Comparison of ENCODE assay signal across 7 cellular contexts in genomic region chr14:35332517-35333346, GRCh38. TPM values are rescaled to one million over a fixed set of nuclear protein-coding genes. Genes with fewer than 3 reads are reported as not detected.
DNase-seq lines count a peak whose midpoint lies in the region; ATAC-seq and TF ChIP-seq lines count a peak whose summit lies in the region.

No MANE protein-coding gene starts in this region.

- H3K4me3 ChIP-seq in left lung (no peak overlapping the region), thyroid gland (replicated peaks in 1 of 3) (no peak overlapping the region)

- H3K27me3 ChIP-seq in left lung = no peaks in the 10 kb centered on the region
- H3K27me3 ChIP-seq in thyroid gland = no peaks in the 10 kb centered on the region

- H3K27me3 Mint-ChIP-seq in activated naive CD4-positive, alpha-beta T cell treated with anti-CD3 and anti-CD28 coated beads for 36 hours (ENCODE audit: low read depth) = no peaks in the 10 kb centered on the region

- intact Hi-C loops in activated naive CD4-positive, alpha-beta T cell treated with anti-CD3 and anti-CD28 coated beads for 36 hours (cut with micrococcal nuclease) = loop anchor here (1.0 kb wide), 13 partner anchors 17 to 489 kb away; partner anchors contain the start of genes NFKBIA, PRORP, PSMA6 and RALGAPA1
- intact Hi-C loops in left lung (cut with DNase I) (no loop called here), thyroid gland (cut with DNase I) (no loop called here)

- DNase-seq in NCI-H345 treated with DMSO at 0.1 percent for 48 hours (lab: John Stamatoyannopoulos, UW; ENCODE audit: unreplicated experiment) (peak; percentile 44), left lung (peak in 1 of 2 donors; percentile 49), thyroid gland (peak; percentile 68 to 69), NCI-H128 (lab: John Stamatoyannopoulos, UW; ENCODE audit: unreplicated experiment) (no peak), SKM-1 treated with dmso at 0.1 percent for 144 hours (lab: John Stamatoyannopoulos, UW; ENCODE audit: unreplicated experiment) (no peak)
- DNase-seq in activated naive CD4-positive, alpha-beta T cell treated with anti-CD3 and anti-CD28 coated beads for 36 hours = peak; percentile 89

- H3K4me1 Mint-ChIP-seq in activated naive CD4-positive, alpha-beta T cell treated with anti-CD3 and anti-CD28 coated beads for 36 hours (ENCODE audit: low read depth) = peaks cover 32% of the 10 kb centered on the region

- H3K4me3 Mint-ChIP-seq in activated naive CD4-positive, alpha-beta T cell treated with anti-CD3 and anti-CD28 coated beads for 36 hours = peak overlapping the region; percentile 37

- peak overlapping the region; percentile 14 to 85 for H3K27ac ChIP-seq in left lung
- peak overlapping the region; percentile 83 to 96 (median 93) for H3K27ac ChIP-seq in thyroid gland

- no peaks in the 10 kb centered on the region for H3K36me3 Mint-ChIP-seq in activated naive CD4-positive, alpha-beta T cell treated with anti-CD3 and anti-CD28 coated beads for 36 hours (ENCODE audit: low read depth)

- H3K9me3 ChIP-seq in left lung (no peaks in the 10 kb centered on the region), thyroid gland (no peaks in the 10 kb centered on the region)

- no peaks in the 10 kb centered on the region for H3K9me3 Mint-ChIP-seq in activated naive CD4-positive, alpha-beta T cell treated with anti-CD3 and anti-CD28 coated beads for 36 hours

- no peak for TF ChIP-seq POLR2A in thyroid gland (IDR thresholded peaks at IDR 0.05)

- H3K4me1 ChIP-seq in left lung = peaks cover 48 to 70% of the 10 kb centered on the region in 2 donors
- peaks cover 59 to 63% of the 10 kb centered on the region in 2 donors for H3K4me1 ChIP-seq in thyroid gland

- ATAC-seq in GM21576 (IDR thresholded peaks at IDR 0.05; ENCODE audit: unreplicated experiment) (peak; percentile 45), left lung (peak; percentile 4)

- WGBS in thyroid gland, 2 donors = 64 to 66% methylated on average over 12 of the region's 12 CpGs

- no peaks in the 10 kb centered on the region for H3K36me3 ChIP-seq in left lung
- H3K36me3 ChIP-seq in thyroid gland = no peaks in the 10 kb centered on the region

- CTCF ChIA-PET in activated naive CD4-positive, alpha-beta T cell treated with anti-CD3 and anti-CD28 coated beads for 36 hours (lab: Charles Lee) = interaction anchor here (0.6 to 2.7 kb wide), 14 partner anchors 9 to 103 kb away, joined by 3 to 11 read pairs (median 4); partner anchors contain the start of gene NFKBIA

- H3K27ac Mint-ChIP-seq in activated naive CD4-positive, alpha-beta T cell treated with anti-CD3 and anti-CD28 coated beads for 36 hours = peak overlapping the region; percentile 94

- TF ChIP-seq CTCF in left lung (IDR thresholded peaks at IDR 0.05) (no peak), thyroid gland (IDR thresholded peaks at IDR 0.05) (peak in 1 of 6 experiments; percentile 10)

RNA-seq across cellular contexts. Expression of gene PSMA6, which starts 40.5 kb away (rescaled TPM):
- 100 to 1,000 TPM; 433 to 437 TPM for total RNA-seq in activated naive CD4-positive, alpha-beta T cell treated with anti-CD3 and anti-CD28 coated beads for 36 hours
- total RNA-seq in left lung (100 to 1,000 TPM; 139 to 258 TPM), thyroid gland (100 to 1,000 TPM; 107 to 157 (median 120) TPM)

Comparison
In these comparisons a context has a peak if more than half of its experiments do, and no peak if none do; other contexts are left out.
1. DNase-seq: peak in NCI-H345 treated with DMSO at 0.1 percent for 48 hours (single experiment), activated naive CD4-positive, alpha-beta T cell treated with anti-CD3 and anti-CD28 coated beads for 36 hours (single experiment) and thyroid gland (2 of 2); none in NCI-H128 (single experiment) and SKM-1 treated with dmso at 0.1 percent for 144 hours (single experiment).